21 cellular contexts compared by ENCODE assay signal in genomic region chr12:79835377-79835843, GRCh38.
"Had no signal": no experiment of that assay in that cellular context is flagged by ENCODE, and none has a peak within 500 bp of the region (broad histone marks: within the 10 kb centered on the region; RNA-seq: fewer than 3 reads in every experiment).

No MANE protein-coding gene starts in this region.

- ATAC-seq: activated T-helper 17 cell treated with anti-CD3 and anti-CD28 coated beads, Interleukin-2, amount 50 U/mL, for 72 hours; left colon; sciatic nerve had no signal

- H3K9ac ChIP-seq: neural progenitor cell had no signal

- FAIRE-seq: endothelial cell of umbilical vein, TTC549 had no signal

- H3K27ac Mint-ChIP-seq: activated B cell treated with CpG ODN at 0.5 μM for 24 hours; activated CD4-positive, alpha-beta memory T cell treated with anti-CD3 and anti-CD28 coated beads for 36 hours; activated T-helper 17 cell treated with anti-CD3 and anti-CD28 coated beads, Interleukin-2, amount 50 U/mL, for 72 hours; neural progenitor cell; T-helper 2 cell treated with Interferon-gamma antibody and Interleukin-4, amounts not matched to agents 5 μg/mL and 100 μg/mL, for 36 hours; type B pancreatic cell had no signal

- H3K27me3 ChIP-seq: colonic mucosa, esophagus muscularis mucosa, heart right ventricle, neural progenitor cell, stomach had no signal

- H2AFZ ChIP-seq: neural progenitor cell had no signal

- H3K9me3 ChIP-seq: colonic mucosa, psoas muscle had no signal

- H3K4me1 Mint-ChIP-seq: neural progenitor cell had no signal

- H3K4me3 ChIP-seq: colonic mucosa, esophagus muscularis mucosa, heart right ventricle, lung, neural progenitor cell, psoas muscle, smooth muscle cell, stomach had no signal

- H3K27me3 Mint-ChIP-seq: activated B cell treated with CpG ODN at 0.5 μM for 24 hours; activated CD4-positive, alpha-beta memory T cell treated with anti-CD3 and anti-CD28 coated beads for 36 hours; activated T-helper 17 cell treated with anti-CD3 and anti-CD28 coated beads, Interleukin-2, amount 50 U/mL, for 72 hours; type B pancreatic cell had no signal

- DNase-seq: activated B cell treated with CpG ODN at 0.5 μM for 24 hours; activated CD4-positive, alpha-beta memory T cell treated with anti-CD3 and anti-CD28 coated beads for 36 hours; activated CD4-positive, alpha-beta T cell treated with anti-CD3 and anti-CD28 coated beads for 4 hours; activated naive CD4-positive, alpha-beta T cell treated with Interleukin-2 at 50 U/mL for 16 hours; colonic mucosa; effector CD4-positive, alpha-beta T cell; heart right ventricle; left colon; psoas muscle; stimulated activated CD4-positive, alpha-beta T cell treated with anti-CD3 and anti-CD28 coated beads, Interleukin-4, amount 100 ng/mL, for 1 hour; stomach had no signal

- H3K4me2 ChIP-seq: neural progenitor cell, smooth muscle cell had no signal

- H3K4me1 ChIP-seq: colonic mucosa, neural progenitor cell had no signal

- H3K27ac ChIP-seq: colonic mucosa, neural progenitor cell, psoas muscle, stomach had no signal

- H3K4me3 Mint-ChIP-seq: activated B cell treated with CpG ODN at 0.5 μM for 24 hours; activated CD4-positive, alpha-beta memory T cell treated with anti-CD3 and anti-CD28 coated beads for 36 hours; activated T-helper 17 cell treated with anti-CD3 and anti-CD28 coated beads, Interleukin-2, amount 50 U/mL, for 72 hours; neural progenitor cell; T-helper 2 cell treated with Interferon-gamma antibody and Interleukin-4, amounts not matched to agents 5 μg/mL and 100 μg/mL, for 36 hours; type B pancreatic cell had no signal
